In genomic region chrX:153819398-153820083, GRCh38 we compare ENCODE assay signal across 1 cellular context.
TF ChIP-seq lines count a peak whose summit lies in the region.

No MANE protein-coding gene starts in this region.

TF ChIP-seq in GM23338, 12 proteins besides CTCF, POLR2A, EP300 and RAD21 (continued from another document):
- TF ChIP-seq ZNF462 (CRISPR knock-in tag; IDR thresholded peaks at IDR 0.05) = no peak
- TF ChIP-seq STAT1 (IDR thresholded peaks at IDR 0.05; ENCODE audit: unreplicated experiment) = no peak
- no peak for TF ChIP-seq CREB1 (CRISPR knock-in tag; IDR thresholded peaks at IDR 0.05; ENCODE audit: low read depth)
